16 cellular contexts compared by ENCODE assay signal in genomic region chr4:174757736-174758135, GRCh38.
"Had no signal": no experiment of that assay in that cellular context is flagged by ENCODE, and none has a peak within 500 bp of the region (broad histone marks: within the 10 kb centered on the region; RNA-seq: fewer than 3 reads in every experiment).

No MANE protein-coding gene starts in this region.

- ATAC-seq: activated CD8-positive, alpha-beta T cell treated with anti-CD3 and anti-CD28 coated beads for 36 hours; activated T-cell treated with anti-CD3 and anti-CD28 coated beads, Interleukin-2, amount 50 U/mL, for 72 hours; left lobe of liver; natural killer cell treated with Interleukin-12 subunit alpha and Interleukin-12 subunit beta and Interleukin-15 and Interleukin-18, amount 100 ng/mL, for 72 hours had no signal

- H3K4me3 ChIP-seq: stomach, thoracic aorta had no signal

- H3K9me3 ChIP-seq: stomach, thoracic aorta had no signal

- H3K4me1 ChIP-seq: stomach had no signal

- H3K27ac ChIP-seq: stomach, thoracic aorta, WERI-Rb-1 had no signal

- H3K36me3 ChIP-seq: stomach, thoracic aorta, WERI-Rb-1 had no signal

- DNase-seq: activated CD4-positive, alpha-beta T cell treated with anti-CD3 and anti-CD28 coated beads for 4 hours; activated CD8-positive, alpha-beta memory T cell treated with anti-CD3 and anti-CD28 coated beads, Interleukin-2, amount 50 U/mL, for 4 hours; activated CD8-positive, alpha-beta T cell treated with anti-CD3 and anti-CD28 coated beads for 36 hours; activated naive CD8-positive, alpha-beta T cell treated with anti-CD3 and anti-CD28 coated beads, Interleukin-2, amount 10 ng/mL, durations not matched to agents 7 days and 5 days; activated T-cell treated with anti-CD3 and anti-CD28 coated beads, Interleukin-2, amount 50 U/mL, for 72 hours; anterior cingulate cortex; cerebellar nuclear complex; hypothalamus; mammary epithelial cell; stimulated activated CD4-positive, alpha-beta T cell treated with anti-CD3 and anti-CD28 coated beads, Interleukin-4, amount 100 ng/mL, for 4 hours; stomach; T1000; WERI-Rb-1 had no signal
